9 cellular contexts compared by ENCODE assay signal in genomic region chr19:49579193-49579592, GRCh38. TPM values are rescaled to one million over a fixed set of nuclear protein-coding genes. Genes with fewer than 3 reads are reported as not detected.
A peak's percentile ranks its signal among the peaks of the same experiment; 100 is the strongest.
DNase-seq lines count a peak whose midpoint lies in the region; ATAC-seq and TF ChIP-seq lines count a peak whose summit lies in the region.
"Had no signal": no experiment of that assay in that cellular context is flagged by ENCODE, and none has a peak within 500 bp of the region (broad histone marks: within the 10 kb centered on the region; RNA-seq: fewer than 3 reads in every experiment).

No MANE protein-coding gene starts in this region.

- H3K4me3 ChIP-seq in NB4 (ENCODE audit: low read depth, low read length) (peak overlapping the region; percentile 86), coronary artery (peak overlapping the region; percentile 91)

- no peak for DNase-seq in Calu3
- DNase-seq in NB4 (ENCODE audit: low read depth) = no peak
- DNase-seq in coronary artery (ENCODE audit: low spot score) = no peak
- no peak for DNase-seq in nephron progenitor cell
- DNase-seq in left lobe of liver (ENCODE audit: low spot score) = no peak
- DNase-seq in OCI-M2 (lab: John Stamatoyannopoulos, UW; ENCODE audit: unreplicated experiment) = no peak
- DNase-seq in foreskin melanocyte = no peak
- DNase-seq in sciatic nerve (ENCODE audit: low spot score) = no peak
- DNase-seq: stimulated activated CD4-positive, alpha-beta T cell treated with anti-CD3 and anti-CD28 coated beads, Interleukin-1b, Interleukin-23, amount 100 ng/mL, for 48 hours had no signal

- no peaks in the 10 kb centered on the region for H3K9me3 Mint-ChIP-seq in Calu3 (ENCODE audit: low read depth, unreplicated experiment)
- no peaks in the 10 kb centered on the region for H3K9me3 Mint-ChIP-seq in nephron progenitor cell

- H3K27ac Mint-ChIP-seq in Calu3 (ENCODE audit: unreplicated experiment) (no peak overlapping the region), nephron progenitor cell (no peak overlapping the region)

- BruUV-seq in Calu3 (replicated peaks; lab: Mats Ljungman, UMichigan) = no TSS peak

- CTCF ChIA-PET in Calu3 (lab: Charles Lee) = interaction anchor here (2.8 kb wide), 1 partner anchor 9 kb away, joined by 25 read pairs; no protein-coding TSS in a partner anchor

- TF ChIP-seq CTCF in Calu3 (IDR thresholded peaks at IDR 0.05; ENCODE audit: unreplicated experiment) (no peak), NB4 (IDR thresholded peaks at IDR 0.05; ENCODE audit: low read depth, low read length) (no peak), coronary artery (IDR thresholded peaks at IDR 0.05) (no peak), nephron progenitor cell (IDR thresholded peaks at IDR 0.05) (no peak)

- ATAC-seq in left lobe of liver = no peak
- no peak for ATAC-seq in sciatic nerve

- H3K27ac ChIP-seq in coronary artery = no peak overlapping the region

- H3K27me3 Mint-ChIP-seq in Calu3 (ENCODE audit: unreplicated experiment) (no peaks in the 10 kb centered on the region), nephron progenitor cell (ENCODE audit: low read depth, poor library complexity) (peaks cover 9% of the 10 kb centered on the region)

- H3K36me3 Mint-ChIP-seq in Calu3 (ENCODE audit: insufficient read depth, unreplicated experiment) (peaks cover 47% of the 10 kb centered on the region), nephron progenitor cell (ENCODE audit: low read depth) (peaks cover 18% of the 10 kb centered on the region)

- intact Hi-C loops in Calu3 (cut with micrococcal nuclease; ENCODE audit: unreplicated experiment) (no loop called here), sciatic nerve (cut with DNase I) (no loop called here)

- no peak for TF ChIP-seq POLR2A in NB4 (IDR thresholded peaks at IDR 0.05; ENCODE audit: extremely low read depth, insufficient read length)

- H3K4me1 Mint-ChIP-seq in Calu3 (ENCODE audit: low read depth, unreplicated experiment) (peaks cover 23% of the 10 kb centered on the region), nephron progenitor cell (peaks cover 29% of the 10 kb centered on the region)

- peak overlapping the region; percentile 97 for H3K4me3 Mint-ChIP-seq in Calu3 (ENCODE audit: low read depth, unreplicated experiment)
- peak overlapping the region; percentile 95 for H3K4me3 Mint-ChIP-seq in nephron progenitor cell

RNA-seq across cellular contexts. Expression of gene NOSIP, which starts 1.2 kb away (rescaled TPM):
- total RNA-seq in Calu3 (2022) = 76.9 and 81.2 TPM in 2 replicates
- total RNA-seq in left lobe of liver = 29.1 TPM
- total RNA-seq in sciatic nerve = 41.7 TPM

RNA-seq across cellular contexts. Expression of gene PRRG2, which starts 1.9 kb away (rescaled TPM):
- total RNA-seq in Calu3 (2022) (19.0 and 22.1 TPM in 2 replicates), left lobe of liver (8.5 TPM), sciatic nerve (1.7 TPM)

RNA-seq across cellular contexts. Expression of gene PRR12, which starts 11.8 kb away (rescaled TPM):
- total RNA-seq in Calu3 (2022) = 51.4 and 53.0 TPM in 2 replicates
- 10.5 TPM for total RNA-seq in left lobe of liver
- 37.0 TPM for total RNA-seq in sciatic nerve

RNA-seq across cellular contexts. Expression of gene RCN3, which starts 51.4 kb away (rescaled TPM):
- total RNA-seq in Calu3 (2022) (5.0 and 7.6 TPM in 2 replicates), left lobe of liver (22.8 TPM), sciatic nerve (48.5 TPM)
